ENCODE assay signal across 12 cellular contexts in genomic region chr14:104600141-104600643, GRCh38. TPM values are rescaled to one million over a fixed set of nuclear protein-coding genes. Genes with fewer than 3 reads are reported as not detected.
A peak's percentile ranks its signal among the peaks of the same experiment; 100 is the strongest.
DNase-seq lines count a peak whose midpoint lies in the region; ATAC-seq and TF ChIP-seq lines count a peak whose summit lies in the region.
"Had no signal": no experiment of that assay in that cellular context is flagged by ENCODE, and none has a peak within 500 bp of the region (broad histone marks: within the 10 kb centered on the region; RNA-seq: fewer than 3 reads in every experiment).

No MANE protein-coding gene starts in this region.

- CTCF ChIA-PET in HEK293 (lab: Yijun Ruan, JAX) = no interaction called here

- no peak for ATAC-seq in lower lobe of right lung
- no peak for ATAC-seq in GM18511 (IDR thresholded peaks at IDR 0.05; ENCODE audit: unreplicated experiment)

- intact Hi-C loops in lower lobe of right lung (cut with DNase I) = no loop called here

- H3K4me1 ChIP-seq in HEK293 (ENCODE audit: control insufficient read depth, insufficient read depth, low read length) (no peaks in the 10 kb centered on the region), lower lobe of right lung (no peaks in the 10 kb centered on the region)

- no peak overlapping the region for H3K27ac ChIP-seq in HEK293 (ENCODE audit: extremely low read depth, low read depth, low read length)
- H3K27ac ChIP-seq in lower lobe of right lung = no peak overlapping the region
- H3K27ac ChIP-seq: esophagus muscularis mucosa, upper lobe of left lung had no signal

- H3K9me3 ChIP-seq in HEK293 (ENCODE audit: control insufficient read depth, insufficient read depth, low read depth, low read length) = no peaks in the 10 kb centered on the region
- no peaks in the 10 kb centered on the region for H3K9me3 ChIP-seq in lower lobe of right lung
- H3K9me3 ChIP-seq: esophagus muscularis mucosa, upper lobe of left lung had no signal

- H3K36me3 ChIP-seq in HEK293 (ENCODE audit: control insufficient read depth in 2 of 2, insufficient read depth in 1 of 2, low read length in 2 of 2) (no peaks in the 10 kb centered on the region), lower lobe of right lung (no peaks in the 10 kb centered on the region)
- H3K36me3 ChIP-seq: esophagus muscularis mucosa, upper lobe of left lung had no signal

- H3K4me3 ChIP-seq in HEK293 (ENCODE audit: low read depth, low read length) = no peak overlapping the region
- H3K4me3 ChIP-seq in lower lobe of right lung = no peak overlapping the region
- H3K4me3 ChIP-seq: esophagus muscularis mucosa, upper lobe of left lung had no signal

- POLR2A ChIA-PET in HEK293 (lab: Yijun Ruan, JAX) = no interaction called here

- peaks cover 63% of the 10 kb centered on the region for H3K27me3 ChIP-seq in lower lobe of right lung (ENCODE audit: low read depth)

- TF ChIP-seq CTCF in HEK293 (tag by site-specific recombination; IDR thresholded peaks at IDR 0.05) = no peak
- TF ChIP-seq CTCF in lower lobe of right lung (IDR thresholded peaks at IDR 0.05) = no peak

- peak; percentile 40 for DNase-seq in COLO668 (lab: John Stamatoyannopoulos, UW; ENCODE audit: unreplicated experiment)
- peak; percentile 58 to 72 for DNase-seq in SHP77 (lab: John Stamatoyannopoulos, UW)
- DNase-seq in lower lobe of right lung = peak; percentile 44
- DNase-seq in NCI-H2029 treated with DMSO at 0.1 percent for 48 hours (lab: John Stamatoyannopoulos, UW) = no peak
- no peak for DNase-seq in islet precursor cell
- no peak for DNase-seq in NCI-H187 treated with DMSO at 0.1 percent for 48 hours (lab: John Stamatoyannopoulos, UW)
- DNase-seq: NCI-H510A treated with DMSO at 0.1 percent for 48 hours had no signal

TF ChIP-seq in HEK293, 187 proteins besides CTCF, POLR2A, EP300 and RAD21:
- TF ChIP-seq EGR2 (tag by site-specific recombination; IDR thresholded peaks at IDR 0.05; ENCODE audit: low read depth) (0 out of 2 replicates have a peak, but pooled peaks have one; percentile 18), ZNF24 (tag by site-specific recombination; IDR thresholded peaks at IDR 0.05) (peak; percentile 95), ZSCAN30 (tag by site-specific recombination; IDR thresholded peaks at IDR 0.05) (no peak), ZNF335 (tag by site-specific recombination; conservative IDR thresholded peaks at IDR 0.05) (no peak), ZNF449 (tag by site-specific recombination; IDR thresholded peaks at IDR 0.05) (peak; percentile 76; the same call in 1 of the 2 replicates), ZNF366 (tag by site-specific recombination; conservative IDR thresholded peaks at IDR 0.05) (0 out of 2 replicates have a peak, but pooled peaks have one; percentile 32), GLIS1 (tag by site-specific recombination; IDR thresholded peaks at IDR 0.05) (no peak), ZFP37 (tag by site-specific recombination; IDR thresholded peaks at IDR 0.05) (no peak), ZFHX2 (tag by site-specific recombination; conservative IDR thresholded peaks at IDR 0.05) (peak; percentile 63), KLF10 (tag by site-specific recombination; IDR thresholded peaks at IDR 0.05) (no peak), ZSCAN4 (tag by site-specific recombination; IDR thresholded peaks at IDR 0.05) (0 out of 2 replicates have a peak, but pooled peaks have one; percentile 52), ZNF626 (tag by site-specific recombination; IDR thresholded peaks at IDR 0.05) (no peak), ZNF214 (tag by site-specific recombination; IDR thresholded peaks at IDR 0.05; ENCODE audit: borderline replicate concordance) (no peak), AEBP2 (tag by site-specific recombination; IDR thresholded peaks at IDR 0.05; ENCODE audit: borderline replicate concordance) (no peak)
- TF ChIP-seq, protein P1, sequence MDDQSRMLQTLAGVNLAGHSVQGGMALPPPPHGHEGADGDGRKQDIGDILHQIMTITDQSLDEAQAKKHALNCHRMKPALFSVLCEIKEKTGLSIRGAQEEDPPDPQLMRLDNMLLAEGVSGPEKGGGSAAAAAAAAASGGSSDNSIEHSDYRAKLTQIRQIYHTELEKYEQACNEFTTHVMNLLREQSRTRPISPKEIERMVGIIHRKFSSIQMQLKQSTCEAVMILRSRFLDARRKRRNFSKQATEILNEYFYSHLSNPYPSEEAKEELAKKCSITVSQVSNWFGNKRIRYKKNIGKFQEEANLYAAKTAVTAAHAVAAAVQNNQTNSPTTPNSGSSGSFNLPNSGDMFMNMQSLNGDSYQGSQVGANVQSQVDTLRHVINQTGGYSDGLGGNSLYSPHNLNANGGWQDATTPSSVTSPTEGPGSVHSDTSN (CRISPR knock-in tag; IDR thresholded peaks at IDR 0.05) = no peak

RNA-seq across cellular contexts. Expression of gene TMEM179, which starts 4.4 kb away (rescaled TPM):
- total RNA-seq in lower lobe of right lung = not detected
- total RNA-seq: upper lobe of left lung had no signal

RNA-seq across cellular contexts. Expression of gene C14orf180, which starts 20.6 kb away (rescaled TPM):
- total RNA-seq in lower lobe of right lung = 0.18 TPM
- total RNA-seq: pulmonary artery endothelial cell, upper lobe of left lung had no signal

Comparison
In these comparisons a context has a peak if more than half of its experiments do, and no peak if none do; other contexts are left out.
1. DNase-seq: peak in COLO668 (single experiment), SHP77 (2 of 2) and lower lobe of right lung (single experiment); none in NCI-H2029 treated with DMSO at 0.1 percent for 48 hours (single experiment), islet precursor cell (single experiment) and NCI-H187 treated with DMSO at 0.1 percent for 48 hours (single experiment).